ENCODE assay signal across 16 cellular contexts in the genomic region with DNA sequence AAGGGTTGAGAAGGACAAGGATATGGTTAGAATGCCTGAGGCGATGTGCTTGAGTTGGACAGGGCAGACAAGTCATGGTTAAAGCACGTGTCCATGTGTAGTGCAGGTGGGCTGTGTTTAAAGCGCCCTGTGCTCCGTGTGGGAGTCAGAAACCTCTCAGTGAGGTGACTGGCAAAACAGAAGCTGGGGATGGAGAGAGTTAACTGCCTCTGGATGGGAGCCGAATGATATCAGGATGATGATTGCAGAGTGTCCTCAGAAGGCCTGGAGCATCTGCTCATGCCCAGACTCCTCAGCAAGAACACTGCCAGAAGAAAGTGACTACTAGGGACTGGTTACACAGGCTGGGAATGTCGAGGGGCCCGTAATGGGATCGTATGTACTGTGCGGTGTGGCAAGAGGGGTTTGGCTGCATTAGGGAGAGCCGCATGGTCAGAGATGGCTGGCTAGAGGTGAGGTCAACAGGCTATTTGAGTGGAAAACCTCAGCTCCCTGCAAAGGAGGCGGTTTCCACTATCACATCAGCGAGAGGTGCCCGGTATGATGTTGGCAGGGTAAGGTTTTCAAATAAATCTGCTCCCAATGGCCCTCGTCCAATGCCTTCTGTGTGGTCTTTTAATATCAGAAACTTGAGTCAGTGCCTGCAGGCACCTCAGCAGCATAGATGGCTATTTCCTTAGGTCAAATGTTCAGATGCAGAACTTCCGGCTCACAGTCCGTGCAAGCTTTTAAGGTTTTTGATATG. TPM values are rescaled to one million over a fixed set of nuclear protein-coding genes. Genes with fewer than 3 reads are reported as not detected.
DNase-seq lines count a peak whose midpoint lies in the region; ATAC-seq, FAIRE-seq and TF ChIP-seq lines count a peak whose summit lies in the region.
"Had no signal": no experiment of that assay in that cellular context is flagged by ENCODE, and none has a peak within 500 bp of the region (broad histone marks: within the 10 kb centered on the region; RNA-seq: fewer than 3 reads in every experiment).

No MANE protein-coding gene starts in this region.

- H3K27ac Mint-ChIP-seq in stimulated activated naive B cell treated with anti-CD40 and anti-IgM and Interleukin-4, amounts not matched to agents 10 μg/mL and 1 μg/mL and 100 μg/mL, for 72 hours, result no peak overlapping the region
- no peak overlapping the region for H3K27ac Mint-ChIP-seq in activated CD8-positive, alpha-beta memory T cell treated with anti-CD3 and anti-CD28 coated beads, Interleukin-2, amount 10 ng/mL, durations not matched to agents 7 days and 5 days
- H3K27ac Mint-ChIP-seq: activated CD4-positive, alpha-beta T cell treated with anti-CD3 and anti-CD28 coated beads for 36 hours had no signal

- ATAC-seq in right lobe of liver, result peak; percentile 28 to 57 (median 37)
- ATAC-seq in stimulated activated naive B cell treated with anti-CD40 and anti-IgM and Interleukin-4, amounts not matched to agents 10 μg/mL and 1 μg/mL and 100 μg/mL, for 72 hours (replicated peaks), result no peak
- ATAC-seq in activated CD8-positive, alpha-beta memory T cell treated with anti-CD3 and anti-CD28 coated beads, Interleukin-2, amount 10 ng/mL, durations not matched to agents 7 days and 5 days, result no peak
- ATAC-seq: activated CD4-positive, alpha-beta T cell treated with anti-CD3 and anti-CD28 coated beads for 36 hours; HCT116 had no signal

- H3K4me1 ChIP-seq in right lobe of liver, result no peaks in the 10 kb centered on the region

- peak; percentile 51 for FAIRE-seq in HTR-8/SVneo (lab: Jason Lieb, UNC)

- CTCF ChIA-PET in AG04450 (lab: Charles Lee), result interaction anchor here (1.2 kb wide), 1 partner anchor 41 kb away, joined by 4 read pairs; no protein-coding TSS in a partner anchor
- CTCF ChIA-PET in activated CD8-positive, alpha-beta memory T cell treated with anti-CD3 and anti-CD28 coated beads, Interleukin-2, amount 10 ng/mL, durations not matched to agents 7 days and 5 days (lab: Charles Lee), result no interaction called here

- H3K9me3 ChIP-seq in AG04450 (ENCODE audit: control insufficient read depth, insufficient read depth, low read length), result no peaks in the 10 kb centered on the region
- no peaks in the 10 kb centered on the region for H3K9me3 ChIP-seq in right lobe of liver

- WGBS in right lobe of liver (ENCODE audit: insufficient coverage, low coverage, low lambda C conversion rate, missing lambda C conversion rate), result 62% methylated on average over 10 of the region's 16 CpGs

- DNase-seq in AG04450 (ENCODE audit: low read depth, low spot score) (no peak), HTR-8/SVneo (ENCODE audit: insufficient read length, low spot score) (peak; percentile 61), cerebellar nuclear complex (lab: John Stamatoyannopoulos, UW) (peak; percentile 36 to 75), right lobe of liver (no peak), H7 (no peak), T-helper 9 cell (no peak)
- no peak for DNase-seq in stimulated activated naive B cell treated with anti-CD40 and anti-IgM and Interleukin-4, amounts not matched to agents 10 μg/mL and 1 μg/mL and 100 μg/mL, for 72 hours
- DNase-seq in activated CD8-positive, alpha-beta memory T cell treated with anti-CD3 and anti-CD28 coated beads, Interleukin-2, amount 10 ng/mL, durations not matched to agents 7 days and 5 days, result no peak
- DNase-seq: activated CD4-positive, alpha-beta T cell treated with anti-CD3 and anti-CD28 coated beads for 36 hours; activated effector memory CD4-positive, alpha-beta T cell treated with anti-CD3 and anti-CD28 coated beads, Interleukin-2, amount 50 U/mL, for 16 hours; MM.1S; naive B cell; NCI-H524 treated with DMSO at 0.1 percent for 48 hours; stimulated activated naive CD4-positive, alpha-beta T cell treated with Interleukin-2 at 50 U/mL for 16 hours had no signal

- H3K27ac ChIP-seq in AG04450 (ENCODE audit: low read depth, low read length), result peak overlapping the region; percentile 57
- no peak overlapping the region for H3K27ac ChIP-seq in right lobe of liver

- H3K27me3 Mint-ChIP-seq in stimulated activated naive B cell treated with anti-CD40 and anti-IgM and Interleukin-4, amounts not matched to agents 10 μg/mL and 1 μg/mL and 100 μg/mL, for 72 hours, result peaks cover 0 to 4% of the 10 kb centered on the region in 2 donors
- H3K27me3 Mint-ChIP-seq in activated CD8-positive, alpha-beta memory T cell treated with anti-CD3 and anti-CD28 coated beads, Interleukin-2, amount 10 ng/mL, durations not matched to agents 7 days and 5 days, result no peaks in the 10 kb centered on the region
- H3K27me3 Mint-ChIP-seq: activated CD4-positive, alpha-beta T cell treated with anti-CD3 and anti-CD28 coated beads for 36 hours had no signal

- POLR2A ChIA-PET in AG04450 (lab: Yijun Ruan, JAX), result no interaction called here

- H3K4me3 ChIP-seq in AG04450 (ENCODE audit: low read depth, low read length) (no peak overlapping the region), right lobe of liver (no peak overlapping the region), H7 (ENCODE audit: insufficient read depth, low read depth, low read length) (no peak overlapping the region)
- H3K4me3 ChIP-seq: BLaER1 treated with 17β-estradiol and CSF1 and Interleukin-3, amounts not matched to agents 10 nM and 100 nM had no signal

- peaks cover 5 to 6% of the 10 kb centered on the region in 2 donors for H3K4me1 Mint-ChIP-seq in stimulated activated naive B cell treated with anti-CD40 and anti-IgM and Interleukin-4, amounts not matched to agents 10 μg/mL and 1 μg/mL and 100 μg/mL, for 72 hours
- H3K4me1 Mint-ChIP-seq in activated CD8-positive, alpha-beta memory T cell treated with anti-CD3 and anti-CD28 coated beads, Interleukin-2, amount 10 ng/mL, durations not matched to agents 7 days and 5 days, result no peaks in the 10 kb centered on the region
- H3K4me1 Mint-ChIP-seq: activated CD4-positive, alpha-beta T cell treated with anti-CD3 and anti-CD28 coated beads for 36 hours had no signal

- TF ChIP-seq CTCF in AG04450 (IDR thresholded peaks at IDR 0.05; ENCODE audit: low read depth, low read length) (no peak), right lobe of liver (IDR thresholded peaks at IDR 0.05) (no peak)

- no peak overlapping the region for H3K4me3 Mint-ChIP-seq in stimulated activated naive B cell treated with anti-CD40 and anti-IgM and Interleukin-4, amounts not matched to agents 10 μg/mL and 1 μg/mL and 100 μg/mL, for 72 hours
- no peak overlapping the region for H3K4me3 Mint-ChIP-seq in activated CD8-positive, alpha-beta memory T cell treated with anti-CD3 and anti-CD28 coated beads, Interleukin-2, amount 10 ng/mL, durations not matched to agents 7 days and 5 days
- H3K4me3 Mint-ChIP-seq: activated CD4-positive, alpha-beta T cell treated with anti-CD3 and anti-CD28 coated beads for 36 hours had no signal

- peaks cover 0 to 3% of the 10 kb centered on the region in 2 donors for H3K9me3 Mint-ChIP-seq in stimulated activated naive B cell treated with anti-CD40 and anti-IgM and Interleukin-4, amounts not matched to agents 10 μg/mL and 1 μg/mL and 100 μg/mL, for 72 hours
- no peaks in the 10 kb centered on the region for H3K9me3 Mint-ChIP-seq in activated CD8-positive, alpha-beta memory T cell treated with anti-CD3 and anti-CD28 coated beads, Interleukin-2, amount 10 ng/mL, durations not matched to agents 7 days and 5 days (ENCODE audit: low read depth)

- no peaks in the 10 kb centered on the region for H3K36me3 ChIP-seq in right lobe of liver
- no peaks in the 10 kb centered on the region for H3K36me3 ChIP-seq in H7 (replicated peaks; ENCODE audit: control insufficient read depth, insufficient read depth, low read length)

- H3K27me3 ChIP-seq in AG04450 (ENCODE audit: control insufficient read depth, insufficient read depth, low read length) (no peaks in the 10 kb centered on the region), right lobe of liver (no peaks in the 10 kb centered on the region), H7 (ENCODE audit: control insufficient read depth, insufficient read depth, low read length) (no peaks in the 10 kb centered on the region)
- H3K27me3 ChIP-seq: BLaER1 treated with 17β-estradiol and CSF1 and Interleukin-3, amounts not matched to agents 10 nM and 100 nM had no signal

- no peak for TF ChIP-seq POLR2A in right lobe of liver (IDR thresholded peaks at IDR 0.05)

- intact Hi-C loops in right lobe of liver (cut with DNase I), result no loop called here

- H3K36me3 Mint-ChIP-seq in stimulated activated naive B cell treated with anti-CD40 and anti-IgM and Interleukin-4, amounts not matched to agents 10 μg/mL and 1 μg/mL and 100 μg/mL, for 72 hours, result no peaks in the 10 kb centered on the region
- no peaks in the 10 kb centered on the region for H3K36me3 Mint-ChIP-seq in activated CD8-positive, alpha-beta memory T cell treated with anti-CD3 and anti-CD28 coated beads, Interleukin-2, amount 10 ng/mL, durations not matched to agents 7 days and 5 days
- H3K36me3 Mint-ChIP-seq: naive B cell had no signal

RNA-seq across cellular contexts. Expression of gene MRC1, which starts 26.1 kb away (rescaled TPM):
- polyA plus RNA-seq in AG04450 (2011; rRNA removed), result not detected in 2 replicates
- polyA minus RNA-seq in AG04450 (2011; rRNA and poly(A)+ RNA removed), result 0.04 TPM in 1 of 2 replicates, not detected in the other
- 10 to 100 TPM in 5 of 6 experiments, 1 to 10 TPM in 1; 9.8 to 44.8 (median 34.0) TPM for total RNA-seq in right lobe of liver
- total RNA-seq in H7 (2014; rRNA removed; shearing (Covaris generic)), result 0.07 and 0.17 TPM in 2 replicates
- under 1 TPM in 1 of 2 experiments, not detected in 1; 0.05 TPM for total RNA-seq in activated CD8-positive, alpha-beta memory T cell treated with anti-CD3 and anti-CD28 coated beads, Interleukin-2, amount 10 ng/mL, durations not matched to agents 7 days and 5 days

RNA-seq across cellular contexts. Expression of gene TMEM236, which starts 31.1 kb away (rescaled TPM):
- 0.01 and 0.02 TPM in 2 replicates for polyA plus RNA-seq in AG04450 (2011; rRNA removed)
- polyA minus RNA-seq in AG04450 (2011; rRNA and poly(A)+ RNA removed), result not detected in 2 replicates
- under 1 TPM; 0.06 to 0.20 (median 0.13) TPM for total RNA-seq in right lobe of liver
- 0.03 and 0.15 TPM in 2 replicates for total RNA-seq in H7 (2014; rRNA removed; shearing (Covaris generic))
- under 1 TPM; 0.06 to 0.12 TPM for total RNA-seq in activated CD8-positive, alpha-beta memory T cell treated with anti-CD3 and anti-CD28 coated beads, Interleukin-2, amount 10 ng/mL, durations not matched to agents 7 days and 5 days

Comparison
In these comparisons a context has a peak if more than half of its experiments do, and no peak if none do; other contexts are left out.
1. DNase-seq: peak in HTR-8/SVneo (single experiment) and cerebellar nuclear complex (2 of 2); none in AG04450 (single experiment), right lobe of liver (0 of 3), H7 (single experiment), stimulated activated naive B cell treated with anti-CD40 and anti-IgM and Interleukin-4, amounts not matched to agents 10 μg/mL and 1 μg/mL and 100 μg/mL, for 72 hours (single experiment), T-helper 9 cell (single experiment) and activated CD8-positive, alpha-beta memory T cell treated with anti-CD3 and anti-CD28 coated beads, Interleukin-2, amount 10 ng/mL, durations not matched to agents 7 days and 5 days (single experiment).
2. ATAC-seq: peak in right lobe of liver (4 of 4); none in stimulated activated naive B cell treated with anti-CD40 and anti-IgM and Interleukin-4, amounts not matched to agents 10 μg/mL and 1 μg/mL and 100 μg/mL, for 72 hours (0 of 2) and activated CD8-positive, alpha-beta memory T cell treated with anti-CD3 and anti-CD28 coated beads, Interleukin-2, amount 10 ng/mL, durations not matched to agents 7 days and 5 days (single experiment).